In the genomic region with DNA sequence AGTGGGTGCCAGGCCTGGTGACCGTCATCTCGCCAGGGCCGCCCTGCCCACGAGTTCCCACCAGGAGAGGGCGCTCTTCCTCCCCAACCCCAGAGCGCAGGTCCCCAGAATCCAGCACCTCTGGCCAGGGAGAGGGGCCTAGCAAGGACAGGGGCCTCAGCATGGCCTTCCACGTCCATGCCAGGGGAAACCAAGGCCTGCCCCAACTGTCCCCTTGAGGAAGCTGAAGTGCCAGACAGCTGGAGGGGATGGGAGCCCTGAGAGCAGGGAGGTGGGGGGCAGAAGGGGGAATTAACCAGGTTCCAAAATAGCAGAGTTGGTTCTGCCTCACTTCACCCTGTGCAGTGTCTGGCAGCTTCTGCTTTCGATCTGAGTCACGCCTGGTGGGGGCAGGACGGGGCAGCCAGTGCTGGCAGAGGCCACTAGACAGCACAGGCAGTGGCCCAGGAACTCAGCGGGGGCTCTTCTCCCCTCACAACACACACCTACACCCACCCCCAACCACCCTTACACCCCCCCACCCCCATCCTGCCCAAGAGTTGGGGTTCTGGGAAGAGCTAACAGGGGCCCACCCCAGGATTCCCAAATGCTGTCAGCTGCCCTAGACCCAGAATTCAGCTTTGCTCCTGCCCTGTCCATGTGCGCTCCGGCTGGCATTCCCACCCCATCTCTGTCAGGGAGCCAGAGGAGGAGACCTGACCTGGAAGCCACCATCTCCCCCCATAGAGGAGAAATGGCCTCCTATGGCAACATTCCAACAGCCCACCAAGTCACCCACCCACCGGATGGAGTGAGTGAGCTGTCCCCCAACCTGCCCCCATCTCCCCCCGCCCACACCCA, we compare ENCODE assay signal across 1 cellular context.
TF ChIP-seq lines count a peak whose summit lies in the region.

No MANE protein-coding gene starts in this region.

TF ChIP-seq in HepG2, 621 proteins besides CTCF, POLR2A, EP300 and RAD21 (continued from another document and continues in another):
- TF ChIP-seq, protein P1, sequence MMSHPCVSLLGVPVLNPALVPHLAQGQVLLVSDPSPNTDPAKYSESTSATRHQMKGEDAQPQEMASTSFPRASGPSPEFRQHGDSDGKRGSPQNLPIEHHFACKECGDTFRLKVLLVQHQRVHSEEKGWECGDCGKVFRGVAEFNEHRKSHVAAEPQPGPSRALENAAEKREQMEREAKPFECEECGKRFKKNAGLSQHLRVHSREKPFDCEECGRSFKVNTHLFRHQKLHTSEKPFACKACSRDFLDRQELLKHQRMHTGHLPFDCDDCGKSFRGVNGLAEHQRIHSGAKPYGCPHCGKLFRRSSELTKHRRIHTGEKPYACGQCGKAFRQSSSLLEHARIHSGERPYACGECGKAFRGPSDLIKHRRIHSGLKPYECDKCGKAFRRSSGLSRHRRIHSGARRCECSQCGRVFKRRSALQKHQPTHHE (CRISPR knock-in tag; IDR thresholded peaks at IDR 0.05; ENCODE audit: borderline replicate concordance): no peak
- TF ChIP-seq FOXA3 (CRISPR knock-in tag; IDR thresholded peaks at IDR 0.05): peak; percentile 32
- TF ChIP-seq, protein P2, sequence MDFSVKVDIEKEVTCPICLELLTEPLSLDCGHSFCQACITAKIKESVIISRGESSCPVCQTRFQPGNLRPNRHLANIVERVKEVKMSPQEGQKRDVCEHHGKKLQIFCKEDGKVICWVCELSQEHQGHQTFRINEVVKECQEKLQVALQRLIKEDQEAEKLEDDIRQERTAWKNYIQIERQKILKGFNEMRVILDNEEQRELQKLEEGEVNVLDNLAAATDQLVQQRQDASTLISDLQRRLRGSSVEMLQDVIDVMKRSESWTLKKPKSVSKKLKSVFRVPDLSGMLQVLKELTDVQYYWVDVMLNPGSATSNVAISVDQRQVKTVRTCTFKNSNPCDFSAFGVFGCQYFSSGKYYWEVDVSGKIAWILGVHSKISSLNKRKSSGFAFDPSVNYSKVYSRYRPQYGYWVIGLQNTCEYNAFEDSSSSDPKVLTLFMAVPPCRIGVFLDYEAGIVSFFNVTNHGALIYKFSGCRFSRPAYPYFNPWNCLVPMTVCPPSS (IDR thresholded peaks at IDR 0.05): no peak
- peak; percentile 73 for TF ChIP-seq UBTF (CRISPR knock-in tag; IDR thresholded peaks at IDR 0.05)
- no peak for TF ChIP-seq SRSF9 (IDR thresholded peaks at IDR 0.05; ENCODE audit: borderline replicate concordance, insufficient read depth, low read depth, low read length, poor library complexity, severe bottlenecking)
- no peak for TF ChIP-seq KMT2B (CRISPR knock-in tag; IDR thresholded peaks at IDR 0.05)
- no peak for TF ChIP-seq PAXIP1 (CRISPR knock-in tag; conservative IDR thresholded peaks at IDR 0.05)
- no peak for TF ChIP-seq CENPX (CRISPR knock-in tag; IDR thresholded peaks at IDR 0.05)
- TF ChIP-seq ZSCAN29 (CRISPR knock-in tag; conservative IDR thresholded peaks at IDR 0.05): no peak
- no peak for TF ChIP-seq ZFP36L2 (CRISPR knock-in tag; IDR thresholded peaks at IDR 0.05)
- TF ChIP-seq ZNF816 (CRISPR knock-in tag; IDR thresholded peaks at IDR 0.05; ENCODE audit: borderline replicate concordance): no peak
- TF ChIP-seq RCOR2 (CRISPR knock-in tag; IDR thresholded peaks at IDR 0.05): no peak
- TF ChIP-seq SRF (IDR thresholded peaks at IDR 0.05; ENCODE audit: low read depth, low read length): 0 out of 2 replicates have a peak, but pooled peaks have one; percentile 6
- TF ChIP-seq GLMP (CRISPR knock-in tag; IDR thresholded peaks at IDR 0.05; ENCODE audit: borderline replicate concordance): no peak
- no peak for TF ChIP-seq RBM22 (optimal IDR thresholded peaks at IDR 0.05; ENCODE audit: low read length)
- no peak for TF ChIP-seq FLYWCH1 (CRISPR knock-in tag; IDR thresholded peaks at IDR 0.05)
- no peak for TF ChIP-seq GZF1 (CRISPR knock-in tag; IDR thresholded peaks at IDR 0.05)
- TF ChIP-seq POGZ (CRISPR knock-in tag; IDR thresholded peaks at IDR 0.05): no peak
- TF ChIP-seq, protein P3, sequence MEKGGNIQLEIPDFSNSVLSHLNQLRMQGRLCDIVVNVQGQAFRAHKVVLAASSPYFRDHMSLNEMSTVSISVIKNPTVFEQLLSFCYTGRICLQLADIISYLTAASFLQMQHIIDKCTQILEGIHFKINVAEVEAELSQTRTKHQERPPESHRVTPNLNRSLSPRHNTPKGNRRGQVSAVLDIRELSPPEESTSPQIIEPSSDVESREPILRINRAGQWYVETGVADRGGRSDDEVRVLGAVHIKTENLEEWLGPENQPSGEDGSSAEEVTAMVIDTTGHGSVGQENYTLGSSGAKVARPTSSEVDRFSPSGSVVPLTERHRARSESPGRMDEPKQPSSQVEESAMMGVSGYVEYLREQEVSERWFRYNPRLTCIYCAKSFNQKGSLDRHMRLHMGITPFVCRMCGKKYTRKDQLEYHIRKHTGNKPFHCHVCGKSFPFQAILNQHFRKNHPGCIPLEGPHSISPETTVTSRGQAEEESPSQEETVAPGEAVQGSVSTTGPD (CRISPR knock-in tag; IDR thresholded peaks at IDR 0.05): no peak
- no peak for TF ChIP-seq ZNF414 (CRISPR knock-in tag; IDR thresholded peaks at IDR 0.05)
- TF ChIP-seq ZNF674 (CRISPR knock-in tag; IDR thresholded peaks at IDR 0.05; ENCODE audit: low read depth): no peak
- no peak for TF ChIP-seq TOE1 (CRISPR knock-in tag; IDR thresholded peaks at IDR 0.05)
- no peak for TF ChIP-seq SETDB1 (CRISPR knock-in tag; IDR thresholded peaks at IDR 0.05; ENCODE audit: borderline replicate concordance)
- 0 out of 2 replicates have a peak, but pooled peaks have one; percentile 39 for TF ChIP-seq ZNF777 (CRISPR knock-in tag; IDR thresholded peaks at IDR 0.05)
- TF ChIP-seq ZNF775 (CRISPR knock-in tag; IDR thresholded peaks at IDR 0.05; ENCODE audit: borderline replicate concordance): no peak
- 0 out of 2 replicates have a peak, but pooled peaks have one; percentile 37 for TF ChIP-seq ZMYM3 (CRISPR knock-in tag; IDR thresholded peaks at IDR 0.05)
- peak; percentile 29; the same call in 1 of the 2 replicates for TF ChIP-seq ARID4A (CRISPR knock-in tag; IDR thresholded peaks at IDR 0.05; ENCODE audit: borderline replicate concordance)
- TF ChIP-seq ZNF484 (CRISPR knock-in tag; IDR thresholded peaks at IDR 0.05; ENCODE audit: borderline replicate concordance, low read depth): no peak
- TF ChIP-seq ZNF83 (CRISPR knock-in tag; IDR thresholded peaks at IDR 0.05; ENCODE audit: borderline replicate concordance): no peak
- TF ChIP-seq ZNF713 (CRISPR knock-in tag; IDR thresholded peaks at IDR 0.05): 0 out of 2 replicates have a peak, but pooled peaks have one; percentile 27
- TF ChIP-seq LRRFIP1 (CRISPR knock-in tag; conservative IDR thresholded peaks at IDR 0.05): no peak
- peak; percentile 50 for TF ChIP-seq U2AF1 (optimal IDR thresholded peaks at IDR 0.05; ENCODE audit: low read depth, low read length)
- no peak for TF ChIP-seq ZFP62 (CRISPR knock-in tag; IDR thresholded peaks at IDR 0.05)
